In the genomic region with DNA sequence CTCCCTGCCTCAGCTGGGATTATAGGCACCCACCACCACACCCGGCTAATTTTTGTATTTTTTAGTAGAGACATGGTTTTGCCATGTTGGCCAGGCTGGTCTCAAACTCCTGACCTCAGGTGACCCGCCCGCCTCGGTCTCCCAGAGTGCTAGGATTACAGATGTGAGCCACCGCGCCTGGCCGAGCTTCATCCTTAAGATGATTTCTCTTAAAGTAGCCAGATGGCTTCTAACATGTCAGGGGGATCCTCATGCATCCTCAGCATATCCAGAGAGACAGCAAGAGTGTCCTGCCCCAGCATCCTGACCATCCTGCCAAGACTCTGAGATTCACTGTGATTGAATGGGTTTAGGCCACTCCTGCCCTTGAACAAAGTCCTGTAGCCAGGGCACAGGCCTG, we compare ENCODE assay signal across 9 cellular contexts. TPM values are rescaled to one million over a fixed set of nuclear protein-coding genes. Genes with fewer than 3 reads are reported as not detected.
A peak's percentile ranks its signal among the peaks of the same experiment; 100 is the strongest.
DNase-seq lines count a peak whose midpoint lies in the region; ATAC-seq, FAIRE-seq and TF ChIP-seq lines count a peak whose summit lies in the region.
"Not testable (repeated sequence)": the region's sequence is repeated elsewhere in the genome, so short reads cannot be mapped to it uniquely, and the experiment has no call there.
"Had no signal": no experiment of that assay in that cellular context is flagged by ENCODE, and none has a peak within 500 bp of the region (broad histone marks: within the 10 kb centered on the region; RNA-seq: fewer than 3 reads in every experiment).

No MANE protein-coding gene starts in this region.

- 91 to 95% methylated on average over 6 to 7 of the region's 7 CpGs for WGBS in endodermal cell (ENCODE audit: insufficient coverage in 1 of 2, insufficient read length in 1 of 2), 2 experiments
- 79 to 95% (median 88%) methylated on average over 7 of the region's 7 CpGs for WGBS in heart left ventricle, 4 donors

- H3K4me3 Mint-ChIP-seq in CD14-positive monocyte, endodermal cell, nephron progenitor cell: not testable (repeated sequence)

- not testable (repeated sequence) for H3K27me3 ChIP-seq in WERI-Rb-1 (ENCODE audit: insufficient read depth, low read depth, severe bottlenecking); endodermal cell (ENCODE audit: control insufficient read depth, insufficient read depth, low read length, poor library complexity, severe bottlenecking); heart left ventricle; skeletal muscle tissue (ENCODE audit: control insufficient read depth in 3 of 3, insufficient read depth in 3 of 3, low read length in 3 of 3); uterus

- H3K4me3 ChIP-seq in WERI-Rb-1 (ENCODE audit: low read depth, low read length); endodermal cell (ENCODE audit: low read length); heart left ventricle; kidney (ENCODE audit: low read length in 2 of 2); skeletal muscle tissue (ENCODE audit: low read length in 3 of 3); uterus: not testable (repeated sequence)

- H3K27ac Mint-ChIP-seq in CD14-positive monocyte, endodermal cell: not testable (repeated sequence)
- peak overlapping the region; percentile 71 for H3K27ac Mint-ChIP-seq in nephron progenitor cell

- DNase-seq in CD14-positive monocyte (ENCODE audit: low spot score), result peak; percentile 16
- peak; percentile 68 for DNase-seq in WERI-Rb-1
- DNase-seq in endodermal cell, result peak; percentile 23
- not testable (repeated sequence) for DNase-seq in heart left ventricle, kidney, nephron progenitor cell, uterus

- not testable (repeated sequence) for ATAC-seq in heart left ventricle

- intact Hi-C loops in CD14-positive monocyte (cut with micrococcal nuclease); kidney (cut with DNase I); uterus (cut with DNase I; ENCODE audit: low total_unique reads): not testable (repeated sequence)
- intact Hi-C loops in heart left ventricle (cut with DNase I), result loop anchor here in 5 of 10 donors (5.0 to 10.0 kb wide), 4 partner anchors 41 to 96 kb away; a partner anchor contains a TSS

- not testable (repeated sequence) for H3K9ac ChIP-seq in endodermal cell (ENCODE audit: extremely low read depth, low read length, poor library complexity, severe bottlenecking); kidney (ENCODE audit: low read length in 2 of 2); skeletal muscle tissue (ENCODE audit: low read depth in 1 of 3, low read length in 3 of 3)

- H3K27me3 Mint-ChIP-seq in CD14-positive monocyte (ENCODE audit: low read depth in 3 of 3); endodermal cell (ENCODE audit: insufficient read depth); nephron progenitor cell (ENCODE audit: low read depth, poor library complexity): not testable (repeated sequence)

- H3K9me3 ChIP-seq in WERI-Rb-1 (ENCODE audit: severe bottlenecking); endodermal cell (ENCODE audit: control insufficient read depth, low read length); heart left ventricle; kidney (ENCODE audit: control insufficient read depth in 1 of 2, low read length in 2 of 2); skeletal muscle tissue (ENCODE audit: control insufficient read depth in 3 of 3, low read length in 3 of 3); uterus: not testable (repeated sequence)

- not testable (repeated sequence) for H3K4me1 ChIP-seq in endodermal cell (ENCODE audit: control insufficient read depth, insufficient read depth, low read length); kidney (ENCODE audit: control insufficient read depth in 1 of 2, insufficient read depth in 1 of 2, low read depth in 1 of 2, low read length in 2 of 2); uterus
- H3K4me1 ChIP-seq in heart left ventricle, result peaks cover 0 to 64% (median 37%) of the 10 kb centered on the region in 12 donors
- peaks cover 15 to 36% (median 29%) of the 10 kb centered on the region in 3 donors for H3K4me1 ChIP-seq in skeletal muscle tissue (ENCODE audit: control insufficient read depth in 3 of 3, insufficient read depth in 3 of 3, low read length in 3 of 3)

- not testable (repeated sequence) for H3K36me3 Mint-ChIP-seq in CD14-positive monocyte; endodermal cell (ENCODE audit: low read depth); nephron progenitor cell (ENCODE audit: low read depth)

- H3K4me1 Mint-ChIP-seq in CD14-positive monocyte, endodermal cell: not testable (repeated sequence)
- H3K4me1 Mint-ChIP-seq in nephron progenitor cell, result peaks cover 42% of the 10 kb centered on the region

- peaks cover 0 to 12% (median 7%) of the 10 kb centered on the region in 7 donors for H3K9me3 Mint-ChIP-seq in CD14-positive monocyte
- not testable (repeated sequence) for H3K9me3 Mint-ChIP-seq in endodermal cell, nephron progenitor cell

- not testable (repeated sequence) for FAIRE-seq in kidney (lab: Jason Lieb, UNC)

- H3K36me3 ChIP-seq in WERI-Rb-1; endodermal cell (ENCODE audit: control insufficient read depth, insufficient read depth, low read length); heart left ventricle; kidney (ENCODE audit: control insufficient read depth in 1 of 2, insufficient read depth in 2 of 2, low read length in 2 of 2); skeletal muscle tissue (ENCODE audit: control insufficient read depth in 3 of 3, insufficient read depth in 3 of 3, low read length in 3 of 3); uterus: not testable (repeated sequence)

- TF ChIP-seq POLR2A in heart left ventricle (IDR thresholded peaks at IDR 0.05); uterus (IDR thresholded peaks at IDR 0.05): not testable (repeated sequence)

- not testable (repeated sequence) for TF ChIP-seq CTCF in CD14-positive monocyte (IDR thresholded peaks at IDR 0.05); WERI-Rb-1 (IDR thresholded peaks at IDR 0.05; ENCODE audit: low read depth, low read length); endodermal cell (conservative IDR thresholded peaks at IDR 0.05); heart left ventricle (IDR thresholded peaks at IDR 0.05); kidney (IDR thresholded peaks at IDR 0.05; ENCODE audit: borderline replicate concordance, extremely low read depth, insufficient read depth); nephron progenitor cell (IDR thresholded peaks at IDR 0.05); uterus (IDR thresholded peaks at IDR 0.05)

- H3K27ac ChIP-seq in WERI-Rb-1, result peak overlapping the region; percentile 39; the same call in 1 of the 2 replicates
- H3K27ac ChIP-seq in endodermal cell (ENCODE audit: low read depth, low read length), result not testable (repeated sequence)
- peak overlapping the region in 11 of 12 donors; percentile 10 to 94 (median 83) for H3K27ac ChIP-seq in heart left ventricle
- H3K27ac ChIP-seq in kidney (ENCODE audit: low read depth in 2 of 2, low read length in 2 of 2), result peak overlapping the region; percentile 87 to 89
- peak overlapping the region; percentile 70 for H3K27ac ChIP-seq in skeletal muscle tissue (ENCODE audit: low read depth, low read length)
- peak overlapping the region; percentile 84 to 93 for H3K27ac ChIP-seq in uterus

RNA-seq across cellular contexts. Expression of a gene that starts 39.5 kb away (rescaled TPM):
- polyA plus RNA-seq in CD14-positive monocyte (not detected), heart left ventricle (10 to 100 TPM; 11.8 to 37.9 TPM), kidney (ENCODE audit: insufficient read depth, low read depth, low replicate concordance) (5.4 TPM)
- total RNA-seq in endodermal cell (1 to 10 TPM; 4.9 to 6.3 TPM), heart left ventricle (10 to 100 TPM; 16.1 to 47.1 (median 25.8) TPM), kidney (42.6 TPM), skeletal muscle tissue (23.0 TPM), uterus (100 to 1,000 TPM in 1 of 4 donors, 10 to 100 TPM in 3; 51.1 to 136 (median 74.1) TPM)
- 10.1 TPM for polyA plus RNA-seq in endodermal cell (2013, experiment 1 of 2)
- polyA plus RNA-seq in endodermal cell (2013, experiment 2 of 2), result 11.1 TPM
- polyA plus RNA-seq: CD8-positive, alpha-beta memory T cell had no signal
